In the genomic region with DNA sequence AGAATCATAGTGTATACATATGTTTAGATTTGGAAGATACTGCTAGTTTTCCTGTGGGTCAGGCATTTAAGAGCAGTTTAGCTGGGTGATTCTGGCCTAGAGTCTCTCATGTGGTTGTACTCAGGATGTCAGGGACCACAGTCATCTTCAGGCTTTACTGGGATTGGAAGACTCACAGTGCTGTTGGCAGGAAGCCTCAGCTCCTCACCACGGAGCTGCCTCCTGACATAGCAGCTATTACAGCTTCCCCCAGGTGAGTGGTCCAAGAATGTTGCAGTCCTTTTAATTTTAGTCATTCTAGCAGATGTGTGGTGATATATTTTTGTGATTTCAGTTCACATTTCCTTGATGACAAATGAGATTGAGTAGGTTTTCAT, we compare ENCODE assay signal across 10 cellular contexts. TPM values are rescaled to one million over a fixed set of nuclear protein-coding genes. Genes with fewer than 3 reads are reported as not detected.
A peak's percentile ranks its signal among the peaks of the same experiment; 100 is the strongest.
DNase-seq lines count a peak whose midpoint lies in the region; ATAC-seq and TF ChIP-seq lines count a peak whose summit lies in the region.
"Had no signal": no experiment of that assay in that cellular context is flagged by ENCODE, and none has a peak within 500 bp of the region (broad histone marks: within the 10 kb centered on the region; RNA-seq: fewer than 3 reads in every experiment).

No MANE protein-coding gene starts in this region.

- peaks cover 8 to 13% (median 10%) of the 10 kb centered on the region in 11 experiments; a peak in 21 of 22 replicates for H3K9me3 ChIP-seq in BLaER1 treated with 17β-estradiol and CSF1 and Interleukin-3, amounts not matched to agents 10 nM and 100 nM (replicated peaks in 1 of 11)

- H3K36me3 Mint-ChIP-seq in WTC11, result peaks cover 5% of the 10 kb centered on the region

- POLR2A ChIA-PET in WTC11 (lab: Charles Lee), result no interaction called here

- H3K4me1 ChIP-seq in BLaER1 treated with 17β-estradiol and CSF1 and Interleukin-3, amounts not matched to agents 10 nM and 100 nM, result peaks cover 33 to 85% (median 73%) of the 10 kb centered on the region in 10 experiments

- CTCF ChIA-PET in WTC11 (lab: Charles Lee), result interaction anchor here (0.8 to 2.5 kb wide), 3 partner anchors 9 to 98 kb away, joined by 3 to 13 read pairs (median 3); no protein-coding TSS in a partner anchor

- H3K27ac Mint-ChIP-seq in WTC11, result 0 out of 2 replicates have a peak overlapping the region, but pooled peaks have one; percentile 10

- H4K20me1 ChIP-seq in BLaER1 treated with 17β-estradiol and CSF1 and Interleukin-3, amounts not matched to agents 10 nM and 100 nM, result peaks cover 0 to 12% (median 0%) of the 10 kb centered on the region in 11 experiments; a peak in 2 of 22 replicates

- peak overlapping the region; percentile 7 to 85 (median 50); a peak in 20 of 22 replicates for H3K4me2 ChIP-seq in BLaER1 treated with 17β-estradiol and CSF1 and Interleukin-3, amounts not matched to agents 10 nM and 100 nM

- H3K9ac ChIP-seq in BLaER1 treated with 17β-estradiol and CSF1 and Interleukin-3, amounts not matched to agents 10 nM and 100 nM, result no peak overlapping the region

- peaks cover 29% of the 10 kb centered on the region for H3K4me1 Mint-ChIP-seq in WTC11

- no peak for TF ChIP-seq CTCF in WTC11 (IDR thresholded peaks at IDR 0.05)
- no peak for TF ChIP-seq CTCF in fibroblast of villous mesenchyme (IDR thresholded peaks at IDR 0.05; ENCODE audit: insufficient read depth, low read depth, low read length)

- no peak for DNase-seq in WTC11 (ENCODE audit: low spot score)
- peak; percentile 51 for DNase-seq in fibroblast of villous mesenchyme (ENCODE audit: low read depth)
- DNase-seq in SIG-M5 (lab: John Stamatoyannopoulos, UW), result no peak
- no peak for DNase-seq in NCI-H526 (lab: John Stamatoyannopoulos, UW)
- no peak for DNase-seq in NCI-H1436 treated with DMSO at 0.1 percent for 48 hours (lab: John Stamatoyannopoulos, UW)
- no peak for DNase-seq in T-helper 9 cell
- DNase-seq: NCI-H1092 treated with DMSO at 0.1 percent for 48 hours had no signal

- peak overlapping the region in 4 of 11 experiments; percentile 3 to 22 (median 14); a peak in 2 of 22 replicates for H3K27ac ChIP-seq in BLaER1 treated with 17β-estradiol and CSF1 and Interleukin-3, amounts not matched to agents 10 nM and 100 nM

- peaks cover 23 to 71% (median 59%) of the 10 kb centered on the region in 11 experiments for H3K36me3 ChIP-seq in BLaER1 treated with 17β-estradiol and CSF1 and Interleukin-3, amounts not matched to agents 10 nM and 100 nM

- peak; percentile 61 for ATAC-seq in GM21390 (IDR thresholded peaks at IDR 0.05; ENCODE audit: unreplicated experiment)
- ATAC-seq in WTC11, result no peak

- H3K9me3 Mint-ChIP-seq in WTC11, result peaks cover 5% of the 10 kb centered on the region; the same call in 1 of the 2 replicates

- no peaks in the 10 kb centered on the region for H3K27me3 Mint-ChIP-seq in WTC11 (ENCODE audit: low read depth)

- no peak overlapping the region for H3K4me3 Mint-ChIP-seq in WTC11

- H3K4me3 ChIP-seq in BLaER1 treated with 17β-estradiol and CSF1 and Interleukin-3, amounts not matched to agents 10 nM and 100 nM, result no peak overlapping the region
- no peak overlapping the region for H3K4me3 ChIP-seq in fibroblast of villous mesenchyme (ENCODE audit: low read depth, low read length)

- no peaks in the 10 kb centered on the region for H3K27me3 ChIP-seq in BLaER1 treated with 17β-estradiol and CSF1 and Interleukin-3, amounts not matched to agents 10 nM and 100 nM

TF ChIP-seq in WTC11, 78 proteins besides CTCF, POLR2A, EP300 and RAD21:
- no peak for TF ChIP-seq NR1H2 (CRISPR knock-in tag; IDR thresholded peaks at IDR 0.05)
- TF ChIP-seq ATF1 (CRISPR knock-in tag; IDR thresholded peaks at IDR 0.05), result no peak

RNA-seq across cellular contexts. Expression of a gene that starts 16.9 kb away (rescaled TPM):
- total RNA-seq in WTC11 (2021) (0.09 TPM in 1 of 3 replicates, not detected in the others), fibroblast of villous mesenchyme (not detected in 2 replicates)
- total RNA-seq: dermis microvascular lymphatic vessel endothelial cell had no signal

RNA-seq across cellular contexts. Expression of a gene that starts 32.1 kb away (rescaled TPM):
- 0.13 to 0.14 TPM in 2 of 3 replicates, not detected in the other for total RNA-seq in WTC11 (2021)
- 0.86 and 4.5 TPM in 2 replicates for total RNA-seq in fibroblast of villous mesenchyme
